ENCODE assay signal across 9 cellular contexts in the genomic region with DNA sequence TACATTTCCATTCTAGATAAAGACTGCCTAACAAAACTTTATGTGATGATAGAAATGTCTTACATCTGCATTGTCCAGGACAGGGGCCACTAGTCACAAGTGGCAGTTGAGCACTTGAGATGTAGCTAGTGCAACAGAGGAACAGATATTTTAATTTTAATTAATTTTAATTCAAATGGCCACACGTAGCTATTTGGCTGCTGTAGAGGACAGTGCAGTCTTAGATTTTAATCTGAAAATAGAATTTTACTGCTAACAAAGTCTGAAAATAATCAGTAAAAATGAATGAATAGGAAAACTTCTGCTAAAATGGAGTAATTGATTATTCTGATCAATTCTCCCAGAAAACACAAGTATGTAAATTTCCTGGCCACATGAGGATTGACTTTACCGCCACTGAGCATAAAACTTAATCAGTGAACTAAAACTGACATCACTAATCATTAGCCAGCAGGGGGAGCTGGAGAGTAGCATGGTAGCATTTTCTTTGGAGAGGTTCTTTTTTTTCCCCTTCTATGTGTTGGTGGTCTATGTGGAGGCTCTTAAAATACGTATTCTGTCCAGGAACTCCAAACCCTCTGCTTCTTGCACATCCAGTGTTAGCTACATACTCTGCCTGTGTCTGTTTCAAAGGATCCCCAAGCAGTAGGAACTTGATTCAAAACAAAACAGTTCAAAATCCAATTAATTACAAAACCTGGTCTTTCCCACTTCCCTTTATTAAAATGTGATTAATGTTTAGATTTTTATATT. TPM values are rescaled to one million over a fixed set of nuclear protein-coding genes. Genes with fewer than 3 reads are reported as not detected.
DNase-seq lines count a peak whose midpoint lies in the region; ATAC-seq and TF ChIP-seq lines count a peak whose summit lies in the region.
"Had no signal": no experiment of that assay in that cellular context is flagged by ENCODE, and none has a peak within 500 bp of the region (broad histone marks: within the 10 kb centered on the region; RNA-seq: fewer than 3 reads in every experiment).

No MANE protein-coding gene starts in this region.

- H4K20me1 ChIP-seq in neural progenitor cell (ENCODE audit: low read depth): no peaks in the 10 kb centered on the region

- DNase-seq in CD4-positive, CD25-positive, alpha-beta regulatory T cell: peak; percentile 27 to 54 (median 46)
- DNase-seq in NCI-H446 (lab: John Stamatoyannopoulos, UW) (peak; percentile 83 to 86), esophagus squamous epithelium (lab: John Stamatoyannopoulos, UW) (no peak), neural progenitor cell (ENCODE audit: low spot score) (peak; percentile 80)
- peak; percentile 32 to 53 for DNase-seq in activated CD4-positive, alpha-beta T cell treated with anti-CD3 and anti-CD28 coated beads, Interleukin-2, amount 50 U/mL, for 48 hours

- no peaks in the 10 kb centered on the region for H3K36me3 Mint-ChIP-seq in CD4-positive, CD25-positive, alpha-beta regulatory T cell
- peaks cover 9% of the 10 kb centered on the region for H3K36me3 Mint-ChIP-seq in neural progenitor cell

- H3K9me3 ChIP-seq in CD4-positive, CD25-positive, alpha-beta regulatory T cell (ENCODE audit: control insufficient read depth in 2 of 2, low read length in 2 of 2): no peaks in the 10 kb centered on the region
- H3K9me3 ChIP-seq in esophagus squamous epithelium (no peaks in the 10 kb centered on the region), neural progenitor cell (ENCODE audit: low read depth) (no peaks in the 10 kb centered on the region)

- H3K9me3 Mint-ChIP-seq in CD4-positive, CD25-positive, alpha-beta regulatory T cell: no peaks in the 10 kb centered on the region
- H3K9me3 Mint-ChIP-seq in neural progenitor cell: no peaks in the 10 kb centered on the region

- no peak overlapping the region for H3K4me3 Mint-ChIP-seq in CD4-positive, CD25-positive, alpha-beta regulatory T cell
- H3K4me3 Mint-ChIP-seq in neural progenitor cell: no peak overlapping the region

- no peak for ATAC-seq in CD4-positive, CD25-positive, alpha-beta regulatory T cell (ENCODE audit: low read depth in 2 of 2)
- ATAC-seq in GM18909 (IDR thresholded peaks at IDR 0.05; ENCODE audit: poor library complexity, unreplicated experiment): peak; percentile 79
- peak; percentile 73 for ATAC-seq in HG03280 (IDR thresholded peaks at IDR 0.05; ENCODE audit: unreplicated experiment)

- intact Hi-C loops in esophagus squamous epithelium (cut with DNase I): loop anchor here (10.0 kb wide), 1 partner anchor 139 kb away; no protein-coding TSS in a partner anchor

- no peak overlapping the region for H3K4me2 ChIP-seq in neural progenitor cell

- H3K4me1 ChIP-seq in CD4-positive, CD25-positive, alpha-beta regulatory T cell (ENCODE audit: control insufficient read depth, insufficient read depth, low read length, poor library complexity, severe bottlenecking): no peaks in the 10 kb centered on the region
- H3K4me1 ChIP-seq in esophagus squamous epithelium (no peaks in the 10 kb centered on the region), neural progenitor cell (no peaks in the 10 kb centered on the region), urinary bladder (ENCODE audit: insufficient read depth) (peaks cover 1% of the 10 kb centered on the region)

- no peaks in the 10 kb centered on the region for H3F3A ChIP-seq in neural progenitor cell (ENCODE audit: low read depth)

- H3K9ac ChIP-seq in neural progenitor cell: no peak overlapping the region

- H3K79me2 ChIP-seq in neural progenitor cell (ENCODE audit: low read depth): no peaks in the 10 kb centered on the region

- H3K27ac ChIP-seq in CD4-positive, CD25-positive, alpha-beta regulatory T cell (ENCODE audit: insufficient read depth, low read length, poor library complexity, severe bottlenecking): no peak overlapping the region
- H3K27ac ChIP-seq in esophagus squamous epithelium: no peak overlapping the region
- no peak overlapping the region for H3K27ac ChIP-seq in neural progenitor cell
- peak overlapping the region; percentile 23 for H3K27ac ChIP-seq in urinary bladder (ENCODE audit: low read depth)

- H3K27me3 ChIP-seq in CD4-positive, CD25-positive, alpha-beta regulatory T cell (ENCODE audit: control insufficient read depth, insufficient read depth, low read length): peaks cover 2% of the 10 kb centered on the region
- H3K27me3 ChIP-seq in esophagus squamous epithelium (no peaks in the 10 kb centered on the region), neural progenitor cell (no peaks in the 10 kb centered on the region)

- H3K36me3 ChIP-seq in CD4-positive, CD25-positive, alpha-beta regulatory T cell (ENCODE audit: control insufficient read depth, insufficient read depth, low read length): no peaks in the 10 kb centered on the region
- no peaks in the 10 kb centered on the region for H3K36me3 ChIP-seq in esophagus squamous epithelium
- H3K36me3 ChIP-seq in neural progenitor cell: no peaks in the 10 kb centered on the region
- no peaks in the 10 kb centered on the region for H3K36me3 ChIP-seq in urinary bladder (ENCODE audit: insufficient read depth)

- no peak overlapping the region for H2AFZ ChIP-seq in neural progenitor cell (replicated peaks)

- no peaks in the 10 kb centered on the region for H3K4me1 Mint-ChIP-seq in CD4-positive, CD25-positive, alpha-beta regulatory T cell
- H3K4me1 Mint-ChIP-seq in neural progenitor cell: no peaks in the 10 kb centered on the region

- no peak overlapping the region for H3K4me3 ChIP-seq in CD4-positive, CD25-positive, alpha-beta regulatory T cell (ENCODE audit: low read depth, low read length)
- H3K4me3 ChIP-seq in esophagus squamous epithelium: no peak overlapping the region
- no peak overlapping the region for H3K4me3 ChIP-seq in neural progenitor cell
- H3K4me3 ChIP-seq in urinary bladder (ENCODE audit: low read depth, low read length): no peak overlapping the region

- TF ChIP-seq POLR2A in esophagus squamous epithelium (IDR thresholded peaks at IDR 0.05): no peak

- H3K27ac Mint-ChIP-seq in CD4-positive, CD25-positive, alpha-beta regulatory T cell: no peak overlapping the region
- no peak overlapping the region for H3K27ac Mint-ChIP-seq in neural progenitor cell

- H3K27me3 Mint-ChIP-seq in CD4-positive, CD25-positive, alpha-beta regulatory T cell: peaks cover 14% of the 10 kb centered on the region
- H3K27me3 Mint-ChIP-seq in neural progenitor cell (ENCODE audit: insufficient read depth, low read depth): no peaks in the 10 kb centered on the region

- TF ChIP-seq CTCF in esophagus squamous epithelium (IDR thresholded peaks at IDR 0.05) (peak; percentile 68 to 82 (median 76)), neural progenitor cell (IDR thresholded peaks at IDR 0.05) (peak; percentile 94)

- 28 to 39% methylated on average over 3 of the region's 3 CpGs for WGBS in esophagus squamous epithelium, 2 donors
- 44% methylated on average over 3 of the region's 3 CpGs for WGBS in urinary bladder

RNA-seq across cellular contexts. Expression of gene TSPAN12, which starts 52.1 kb away (rescaled TPM):
- total RNA-seq in CD4-positive, CD25-positive, alpha-beta regulatory T cell: not detected
- under 1 TPM in 1 of 4 donors, not detected in 3; 0.26 TPM for polyA plus RNA-seq in CD4-positive, CD25-positive, alpha-beta regulatory T cell
- total RNA-seq in esophagus squamous epithelium: 1 to 10 TPM; 1.3 to 9.0 (median 5.4) TPM
- 17.3 and 26.7 TPM in 2 replicates for total RNA-seq in neural progenitor cell (ENCODE audit: low replicate concordance)
- 29.4 TPM for total RNA-seq in urinary bladder
- 13.8 TPM for polyA plus RNA-seq in urinary bladder
- total RNA-seq: T-helper 2 cell treated with Interferon-gamma antibody and Interleukin-4, amounts not matched to agents 100 ng/mL and 5 ng/mL, for 36 hours had no signal

Comparison
In these comparisons a context has a peak if more than half of its experiments do, and no peak if none do; other contexts are left out.
1. ATAC-seq: peak in GM18909 (single experiment) and HG03280 (single experiment); none in CD4-positive, CD25-positive, alpha-beta regulatory T cell (0 of 2).